1 cellular context compared by ENCODE assay signal in the genomic region with DNA sequence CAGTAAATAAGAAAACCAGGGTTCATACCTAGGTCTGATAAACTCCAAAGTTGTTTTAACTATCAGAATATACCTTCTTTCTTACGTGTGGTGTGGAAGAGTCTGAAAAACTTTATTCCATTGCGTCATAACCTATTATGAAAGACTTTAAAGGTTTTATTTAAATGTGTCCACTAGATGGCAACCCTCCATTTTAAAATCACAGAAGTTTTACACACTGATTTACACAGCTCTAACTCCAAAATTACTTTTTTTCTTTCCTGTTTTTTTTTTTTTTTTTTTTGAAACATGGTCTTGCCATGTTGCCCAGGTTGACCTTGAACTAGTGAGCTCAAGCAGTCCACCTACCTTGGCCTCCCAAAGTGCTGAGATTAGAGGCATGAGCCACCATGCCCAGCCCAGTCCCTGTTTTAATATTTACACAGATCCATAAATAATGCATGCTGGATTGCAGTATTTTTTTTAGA.
TF ChIP-seq lines count a peak whose summit lies in the region.

No MANE protein-coding gene starts in this region.

TF ChIP-seq in GM23338, 12 proteins besides CTCF, POLR2A, EP300 and RAD21 (continued from another document):
- TF ChIP-seq REST (IDR thresholded peaks at IDR 0.05; ENCODE audit: unreplicated experiment) (no peak), EZH2 (IDR thresholded peaks at IDR 0.05; ENCODE audit: low read depth, unreplicated experiment) (no peak), STAT1 (IDR thresholded peaks at IDR 0.05; ENCODE audit: unreplicated experiment) (no peak), EZH2phosphoT487 (IDR thresholded peaks at IDR 0.05; ENCODE audit: unreplicated experiment) (no peak)
